In genomic region chr4:28562913-28563312, GRCh38 we compare ENCODE assay signal across 29 cellular contexts.
"Had no signal": no experiment of that assay in that cellular context is flagged by ENCODE, and none has a peak within 500 bp of the region (broad histone marks: within the 10 kb centered on the region; RNA-seq: fewer than 3 reads in every experiment).

No MANE protein-coding gene starts in this region.

- H3K27ac ChIP-seq: dorsolateral prefrontal cortex, epithelial cell of prostate, gastroesophageal sphincter, heart left ventricle, hepatocyte, prostate gland, right atrium auricular region, suprapubic skin, transverse colon, upper lobe of right lung, uterus had no signal

- H3K79me2 ChIP-seq: hepatocyte had no signal

- H3K4me1 ChIP-seq: gastroesophageal sphincter, heart left ventricle, prostate gland, right atrium auricular region, suprapubic skin, transverse colon, upper lobe of right lung, uterus had no signal

- DNase-seq: dorsolateral prefrontal cortex; effector CD4-positive, alpha-beta T cell; foreskin fibroblast; heart left ventricle; kidney; mesenchymal stem cell; naive thymus-derived CD8-positive, alpha-beta T cell; nephron progenitor cell; nucleus accumbens; stimulated activated CD4-positive, alpha-beta T cell treated with anti-CD3 and anti-CD28 coated beads, Interleukin-12 subunit alpha, Interleukin-12 subunit beta, amount 100 ng/mL, for 4 hours; stimulated activated CD4-positive, alpha-beta T cell treated with anti-CD3 and anti-CD28 coated beads, Interleukin-1b, Interleukin-23, amount 100 ng/mL, for 48 hours; stimulated activated CD4-positive, alpha-beta T cell treated with anti-CD3 and anti-CD28 coated beads, Interleukin-4, amount 100 ng/mL, for 1 hour; stimulated activated CD8-positive, alpha-beta memory T cell treated with anti-CD3 and anti-CD28 coated beads, Interleukin-4, amount 100 ng/mL, for 48 hours; stimulated activated naive CD4-positive, alpha-beta T cell; stimulated activated naive CD8-positive, alpha-beta T cell treated with anti-CD3 and anti-CD28 coated beads, Interleukin-15, amount 100 ng/mL, for 72 hours; transverse colon; upper lobe of right lung; uterus had no signal

- H2AFZ ChIP-seq: hepatocyte had no signal

- H3K9me3 ChIP-seq: gastroesophageal sphincter, prostate gland, right atrium auricular region, suprapubic skin, transverse colon, upper lobe of right lung, uterus had no signal

- ATAC-seq: esophagus mucosa; gastroesophageal sphincter; heart left ventricle; left lobe of liver; naive thymus-derived CD8-positive, alpha-beta T cell; sciatic nerve; stimulated activated naive CD8-positive, alpha-beta T cell treated with anti-CD3 and anti-CD28 coated beads, Interleukin-15, amount 100 ng/mL, for 72 hours; upper lobe of right lung had no signal

- H3K27me3 ChIP-seq: dorsolateral prefrontal cortex, gastroesophageal sphincter, heart left ventricle, hepatocyte, right atrium auricular region, suprapubic skin, transverse colon, upper lobe of right lung, uterus had no signal

- H3K4me3 ChIP-seq: dorsolateral prefrontal cortex, gastroesophageal sphincter, heart left ventricle, hepatocyte, lung, prostate gland, right atrium auricular region, smooth muscle cell, suprapubic skin, transverse colon, upper lobe of right lung, uterus had no signal

- H3K36me3 ChIP-seq: gastroesophageal sphincter, heart left ventricle, prostate gland, right atrium auricular region, suprapubic skin, transverse colon, upper lobe of right lung, uterus had no signal

- H3K4me2 ChIP-seq: hepatocyte, smooth muscle cell had no signal
